In genomic region chr2:137797630-137798029, GRCh38 we compare ENCODE assay signal across 22 cellular contexts.
DNase-seq lines count a peak whose midpoint lies in the region; ATAC-seq lines count a peak whose summit lies in the region.
"Had no signal": no experiment of that assay in that cellular context is flagged by ENCODE, and none has a peak within 500 bp of the region (broad histone marks: within the 10 kb centered on the region; RNA-seq: fewer than 3 reads in every experiment).

No MANE protein-coding gene starts in this region.

- H3K4me3 ChIP-seq in effector memory CD4-positive, alpha-beta T cell (ENCODE audit: insufficient read depth, low read depth, low read length, poor library complexity, severe bottlenecking) = no peak overlapping the region
- H3K4me3 ChIP-seq: HAP-1, heart left ventricle, thyroid gland had no signal

- H3K4me1 ChIP-seq in effector memory CD4-positive, alpha-beta T cell (ENCODE audit: control insufficient read depth, insufficient read depth, low read length, poor library complexity, severe bottlenecking) = no peaks in the 10 kb centered on the region
- H3K4me1 ChIP-seq: HAP-1, heart left ventricle, thyroid gland had no signal

- no peak overlapping the region for H3K4me3 Mint-ChIP-seq in activated T-cell treated with anti-CD3 and anti-CD28 coated beads, Interleukin-2, amount 50 U/mL, for 24 hours
- H3K4me3 Mint-ChIP-seq: activated CD4-positive, alpha-beta memory T cell treated with anti-CD3 and anti-CD28 coated beads for 36 hours; central memory CD8-positive, alpha-beta T cell; memory B cell; natural killer cell had no signal

- no peaks in the 10 kb centered on the region for H3K36me3 ChIP-seq in effector memory CD4-positive, alpha-beta T cell (ENCODE audit: control insufficient read depth, insufficient read depth, low read length)
- H3K36me3 ChIP-seq: HAP-1, heart left ventricle, thyroid gland had no signal

- ATAC-seq in HG02798 (IDR thresholded peaks at IDR 0.05; ENCODE audit: poor library complexity, unreplicated experiment) = peak; percentile 66
- ATAC-seq: heart left ventricle, natural killer cell had no signal

- no peaks in the 10 kb centered on the region for H3K36me3 Mint-ChIP-seq in activated T-cell treated with anti-CD3 and anti-CD28 coated beads, Interleukin-2, amount 50 U/mL, for 24 hours (ENCODE audit: low read depth)
- H3K36me3 Mint-ChIP-seq: activated CD4-positive, alpha-beta memory T cell treated with anti-CD3 and anti-CD28 coated beads for 36 hours; memory B cell had no signal

- H3K4me1 Mint-ChIP-seq in activated T-cell treated with anti-CD3 and anti-CD28 coated beads, Interleukin-2, amount 50 U/mL, for 24 hours (ENCODE audit: low read depth) = no peaks in the 10 kb centered on the region
- H3K4me1 Mint-ChIP-seq: central memory CD8-positive, alpha-beta T cell; memory B cell; natural killer cell had no signal

- H3K27me3 ChIP-seq in effector memory CD4-positive, alpha-beta T cell (replicated peaks; ENCODE audit: control insufficient read depth, insufficient read depth, low read length, poor library complexity, severe bottlenecking) = no peaks in the 10 kb centered on the region
- H3K27me3 ChIP-seq: heart left ventricle, thyroid gland had no signal

- H3K9me3 Mint-ChIP-seq in activated T-cell treated with anti-CD3 and anti-CD28 coated beads, Interleukin-2, amount 50 U/mL, for 24 hours = no peaks in the 10 kb centered on the region

- H3K9me3 ChIP-seq in effector memory CD4-positive, alpha-beta T cell (ENCODE audit: control insufficient read depth, low read length) = no peaks in the 10 kb centered on the region
- H3K9me3 ChIP-seq: thyroid gland had no signal

- H3K27ac Mint-ChIP-seq in activated T-cell treated with anti-CD3 and anti-CD28 coated beads, Interleukin-2, amount 50 U/mL, for 24 hours = no peak overlapping the region
- H3K27ac Mint-ChIP-seq: activated CD4-positive, alpha-beta memory T cell treated with anti-CD3 and anti-CD28 coated beads for 36 hours; memory B cell; natural killer cell had no signal

- H3K27ac ChIP-seq in effector memory CD4-positive, alpha-beta T cell (ENCODE audit: insufficient read depth, low read length, poor library complexity, severe bottlenecking) = no peak overlapping the region
- H3K27ac ChIP-seq: 22Rv1, heart left ventricle, thyroid gland, VCaP had no signal

- no peaks in the 10 kb centered on the region for H3K27me3 Mint-ChIP-seq in activated T-cell treated with anti-CD3 and anti-CD28 coated beads, Interleukin-2, amount 50 U/mL, for 24 hours
- H3K27me3 Mint-ChIP-seq: central memory CD8-positive, alpha-beta T cell; memory B cell had no signal

- peak; percentile 31 for DNase-seq in NOMO-1 treated with DMSO at 0.1 percent for 48 hours (lab: John Stamatoyannopoulos, UW; ENCODE audit: unreplicated experiment)
- no peak for DNase-seq in NOMO-1 treated with dmso at 0.1 percent for 144 hours (lab: John Stamatoyannopoulos, UW; ENCODE audit: unreplicated experiment)
- DNase-seq in Kasumi-1 (lab: John Stamatoyannopoulos, UW) = peak; percentile 57 to 58
- DNase-seq in activated CD8-positive, alpha-beta memory T cell treated with anti-CD3 and anti-CD28 coated beads, Interleukin-2, amount 50 U/mL, for 4 hours = no peak
- no peak for DNase-seq in activated T-cell treated with anti-CD3 and anti-CD28 coated beads, Interleukin-2, amount 50 U/mL, for 24 hours
- DNase-seq in effector memory CD4-positive, alpha-beta T cell = no peak
- DNase-seq in CD1c-positive myeloid dendritic cell (ENCODE audit: extremely low spot score) = no peak
- DNase-seq: activated CD4-positive, alpha-beta memory T cell treated with anti-CD3 and anti-CD28 coated beads for 36 hours; effector CD8-positive, alpha-beta T cell; heart left ventricle; islet precursor cell; natural killer cell; NCI-H187 treated with DMSO at 0.1 percent for 48 hours; NCI-H510A treated with DMSO at 0.1 percent for 48 hours; small intestine; thyroid gland had no signal

Comparison
In these comparisons a context has a peak if more than half of its experiments do, and no peak if none do; other contexts are left out.
1. DNase-seq: peak in NOMO-1 treated with DMSO at 0.1 percent for 48 hours (single experiment) and Kasumi-1 (2 of 2); none in NOMO-1 treated with dmso at 0.1 percent for 144 hours (single experiment), activated CD8-positive, alpha-beta memory T cell treated with anti-CD3 and anti-CD28 coated beads, Interleukin-2, amount 50 U/mL, for 4 hours (single experiment), activated T-cell treated with anti-CD3 and anti-CD28 coated beads, Interleukin-2, amount 50 U/mL, for 24 hours (single experiment), effector memory CD4-positive, alpha-beta T cell (0 of 3) and CD1c-positive myeloid dendritic cell (single experiment).